9 cellular contexts compared by ENCODE assay signal in the genomic region with DNA sequence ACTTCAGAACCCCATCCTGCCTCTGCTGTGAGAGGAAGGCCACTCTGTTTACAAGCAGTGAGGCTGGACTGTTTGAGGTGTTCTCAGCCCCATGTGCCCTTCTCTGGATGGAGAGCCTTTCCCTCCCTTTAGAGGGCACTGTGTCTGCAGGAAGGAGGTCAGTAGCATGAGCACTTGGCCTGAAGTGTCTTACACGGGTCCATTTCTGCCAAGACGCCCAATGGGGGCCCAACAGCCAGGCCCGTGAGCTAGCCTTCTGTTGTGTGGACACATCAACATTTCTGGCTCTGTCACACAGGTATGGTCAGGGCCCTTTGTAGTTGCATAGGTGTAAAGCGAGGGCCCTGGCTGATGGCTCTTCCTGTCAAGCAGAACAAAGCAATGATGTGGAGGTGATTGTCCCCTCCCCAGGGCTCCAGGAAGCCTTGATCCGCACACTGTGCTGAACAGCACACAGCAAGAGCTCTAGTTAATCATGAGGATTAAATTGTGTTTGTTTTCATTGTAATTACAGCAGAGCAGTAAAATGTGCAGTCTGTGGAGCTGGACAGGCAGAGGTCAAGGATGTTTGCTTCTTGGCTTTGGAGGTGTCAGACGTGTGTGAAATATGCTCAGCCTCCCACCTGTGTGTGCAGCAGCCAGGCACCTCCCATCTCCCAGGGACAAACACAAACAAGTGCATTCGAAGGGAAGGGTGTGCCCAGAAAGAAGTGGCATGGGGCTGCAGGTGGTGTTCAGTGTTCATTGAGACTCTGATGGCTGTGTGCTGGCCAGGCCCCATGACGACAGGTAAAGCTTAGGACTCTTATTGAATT.
A peak's percentile ranks its signal among the peaks of the same experiment; 100 is the strongest.
DNase-seq lines count a peak whose midpoint lies in the region; ATAC-seq, FAIRE-seq and TF ChIP-seq lines count a peak whose summit lies in the region.
"Had no signal": no experiment of that assay in that cellular context is flagged by ENCODE, and none has a peak within 500 bp of the region (broad histone marks: within the 10 kb centered on the region; RNA-seq: fewer than 3 reads in every experiment).

No MANE protein-coding gene starts in this region.

- ATAC-seq in SK-N-SH treated with all-trans-retinoic acid at 6 μM for 48 hours (peak; percentile 80), HepG2 (peak; percentile 76), GM18505 (IDR thresholded peaks at IDR 0.05; ENCODE audit: unreplicated experiment) (no peak)

- BruUV-seq in HepG2 (replicated peaks; lab: Mats Ljungman, UMichigan): no TSS peak
- no TSS peak for BruUV-seq in PC-9 (replicated peaks; lab: Mats Ljungman, UMichigan)

- H3K79me2 ChIP-seq in HepG2 (ENCODE audit: insufficient read depth, low read length) (no peaks in the 10 kb centered on the region), PC-9 (ENCODE audit: low read depth) (peaks cover 14% of the 10 kb centered on the region)

- CTCF ChIA-PET in HepG2 (lab: Yijun Ruan, JAX; ENCODE audit: low intra/inter-chr PET ratio, low total read pairs) (no interaction called here), PC-9 (lab: Charles Lee) (interaction anchor here (0.7 kb wide), 1 partner anchor 103 kb away, joined by 3 read pairs; no protein-coding TSS in a partner anchor)

- H3K27me3 ChIP-seq in HepG2 (ENCODE audit: control insufficient read depth in 1 of 2, insufficient read depth in 2 of 2, low read length in 2 of 2): peaks cover 0 to 26% of the 10 kb centered on the region in 2 experiments; a peak in 2 of 5 replicates
- H3K27me3 ChIP-seq in esophagus muscularis mucosa: no peaks in the 10 kb centered on the region
- H3K27me3 ChIP-seq in PC-9 (ENCODE audit: insufficient read depth, low read depth): no peaks in the 10 kb centered on the region

- H3K9me2 ChIP-seq in PC-9 (ENCODE audit: insufficient read depth): no peaks in the 10 kb centered on the region

- H3K9me3 ChIP-seq in HepG2 (ENCODE audit: low read length): no peaks in the 10 kb centered on the region
- H3K9me3 ChIP-seq in esophagus muscularis mucosa: no peaks in the 10 kb centered on the region
- H3K9me3 ChIP-seq in PC-9 (ENCODE audit: insufficient read depth, low read depth): no peaks in the 10 kb centered on the region

- TF ChIP-seq POLR2A in HepG2 (IDR thresholded peaks at IDR 0.05; ENCODE audit: insufficient read depth in 1 of 2, low read depth in 2 of 2, low read length in 2 of 2) (no peak), GM18505 (IDR thresholded peaks at IDR 0.05; ENCODE audit: borderline replicate concordance, extremely low read depth, insufficient read depth, insufficient read length) (no peak), esophagus muscularis mucosa (IDR thresholded peaks at IDR 0.05; ENCODE audit: low read depth) (no peak)

- POLR2A ChIA-PET in HepG2 (lab: Yijun Ruan, JAX) (no interaction called here), PC-9 (lab: Charles Lee; ENCODE audit: unreplicated experiment) (no interaction called here)

- peaks cover 14% of the 10 kb centered on the region for H3K4me1 ChIP-seq in HepG2 (ENCODE audit: insufficient read depth, low read length)
- peaks cover 28 to 56% (median 44%) of the 10 kb centered on the region in 4 donors for H3K4me1 ChIP-seq in esophagus muscularis mucosa
- peaks cover 25% of the 10 kb centered on the region for H3K4me1 ChIP-seq in PC-9 (replicated peaks; ENCODE audit: insufficient read depth)

- no peak for FAIRE-seq in HepG2 (lab: Jason Lieb, UNC)

- H3F3A ChIP-seq in PC-9 (ENCODE audit: insufficient read depth, low read depth): peaks cover 9% of the 10 kb centered on the region; the same call in 1 of the 2 replicates

- no peaks in the 10 kb centered on the region for H4K20me1 ChIP-seq in HepG2 (ENCODE audit: insufficient read depth, low read length)
- no peaks in the 10 kb centered on the region; the same call in 1 of the 2 replicates for H4K20me1 ChIP-seq in PC-9 (ENCODE audit: insufficient read depth)

- H3K4me2 ChIP-seq in HepG2 (ENCODE audit: low read depth, low read length) (no peak overlapping the region), PC-9 (no peak overlapping the region)

- intact Hi-C loops in HepG2 (cut with micrococcal nuclease; ENCODE audit: unreplicated experiment): no loop called here
- intact Hi-C loops in esophagus muscularis mucosa (cut with DNase I): no loop called here
- intact Hi-C loops in PC-9 (cut with micrococcal nuclease; ENCODE audit: unreplicated experiment): no loop called here

- TF ChIP-seq CTCF in HepG2 (CRISPR knock-in tag; IDR thresholded peaks at IDR 0.05) (peak; percentile 59), esophagus muscularis mucosa (IDR thresholded peaks at IDR 0.05) (peak in 1 of 3 experiments; percentile 5), PC-9 (conservative IDR thresholded peaks at IDR 0.05) (no peak)

- H3K4me3 ChIP-seq in HepG2 (replicated peaks in 1 of 3; ENCODE audit: insufficient read depth in 1 of 3, low read depth in 2 of 3, low read length in 3 of 3): no peak overlapping the region
- no peak overlapping the region for H3K4me3 ChIP-seq in esophagus muscularis mucosa
- H3K4me3 ChIP-seq in PC-9: no peak overlapping the region

- H2AFZ ChIP-seq in HepG2 (ENCODE audit: low read length) (no peak overlapping the region), PC-9 (no peak overlapping the region)

- DNase-seq in DMS153 (lab: John Stamatoyannopoulos, UW) (peak; percentile 91), HT-29 (ENCODE audit: low spot score) (peak; percentile 4), HepG2 (ENCODE audit: low spot score) (peak; percentile 23), esophagus muscularis mucosa (ENCODE audit: extremely low spot score) (no peak), occipital lobe (lab: John Stamatoyannopoulos, UW) (no peak), PC-9 (no peak)
- DNase-seq: activated T-cell treated with anti-CD3 and anti-CD28 coated beads, Interleukin-2, amount 50 U/mL, for 72 hours had no signal

- H3K36me3 ChIP-seq in HepG2 (replicated peaks in 1 of 2; ENCODE audit: control insufficient read depth in 1 of 2, insufficient read depth in 2 of 2, low read length in 2 of 2) (no peaks in the 10 kb centered on the region), esophagus muscularis mucosa (no peaks in the 10 kb centered on the region), PC-9 (ENCODE audit: low read depth) (no peaks in the 10 kb centered on the region)

- 34% methylated on average over 5 of the region's 8 CpGs for WGBS in HepG2 (ENCODE audit: low lambda C conversion rate)
- WGBS in esophagus muscularis mucosa: 81% methylated on average over 8 of the region's 8 CpGs

- H3K27ac ChIP-seq in HepG2 (ENCODE audit: extremely low read length, insufficient read depth, low read length) (no peak overlapping the region), esophagus muscularis mucosa (replicated peaks in 1 of 4) (no peak overlapping the region), PC-9 (no peak overlapping the region)

- in situ Hi-C loops in HepG2 (cut with HindIII; ENCODE audit: extremely low pct_ligation_motif_present, low pct_unique_long_range_greater_than_20kb): no loop called here

- TF ChIP-seq RAD21 in HepG2 (CRISPR knock-in tag; IDR thresholded peaks at IDR 0.05): no peak

- no peak overlapping the region for H3K9ac ChIP-seq in HepG2 (ENCODE audit: insufficient read depth, low read depth, low read length)

- no peak for TF ChIP-seq EP300 in HepG2 (IDR thresholded peaks at IDR 0.05; ENCODE audit: low read depth in 2 of 2, low read length in 2 of 2)
- no peak for TF ChIP-seq EP300 in HepG2 (CRISPR knock-in tag; IDR thresholded peaks at IDR 0.05; ENCODE audit: borderline replicate concordance)
- no peak for TF ChIP-seq EP300 in esophagus muscularis mucosa (IDR thresholded peaks at IDR 0.05)

TF ChIP-seq in SK-N-SH treated with all-trans-retinoic acid at 6 μM for 48 hours, 23 proteins besides CTCF, POLR2A, EP300 and RAD21 (continues in another document):
- TF ChIP-seq ZNF70 (CRISPR knock-in tag; IDR thresholded peaks at IDR 0.05) (no peak), TCF4 (CRISPR knock-in tag; IDR thresholded peaks at IDR 0.05; ENCODE audit: borderline replicate concordance) (no peak), CSDC2 (CRISPR knock-in tag; IDR thresholded peaks at IDR 0.05) (no peak), ZFP30 (CRISPR knock-in tag; IDR thresholded peaks at IDR 0.05) (no peak), SNAI2 (CRISPR knock-in tag; IDR thresholded peaks at IDR 0.05) (no peak)
- TF ChIP-seq, protein P1, sequence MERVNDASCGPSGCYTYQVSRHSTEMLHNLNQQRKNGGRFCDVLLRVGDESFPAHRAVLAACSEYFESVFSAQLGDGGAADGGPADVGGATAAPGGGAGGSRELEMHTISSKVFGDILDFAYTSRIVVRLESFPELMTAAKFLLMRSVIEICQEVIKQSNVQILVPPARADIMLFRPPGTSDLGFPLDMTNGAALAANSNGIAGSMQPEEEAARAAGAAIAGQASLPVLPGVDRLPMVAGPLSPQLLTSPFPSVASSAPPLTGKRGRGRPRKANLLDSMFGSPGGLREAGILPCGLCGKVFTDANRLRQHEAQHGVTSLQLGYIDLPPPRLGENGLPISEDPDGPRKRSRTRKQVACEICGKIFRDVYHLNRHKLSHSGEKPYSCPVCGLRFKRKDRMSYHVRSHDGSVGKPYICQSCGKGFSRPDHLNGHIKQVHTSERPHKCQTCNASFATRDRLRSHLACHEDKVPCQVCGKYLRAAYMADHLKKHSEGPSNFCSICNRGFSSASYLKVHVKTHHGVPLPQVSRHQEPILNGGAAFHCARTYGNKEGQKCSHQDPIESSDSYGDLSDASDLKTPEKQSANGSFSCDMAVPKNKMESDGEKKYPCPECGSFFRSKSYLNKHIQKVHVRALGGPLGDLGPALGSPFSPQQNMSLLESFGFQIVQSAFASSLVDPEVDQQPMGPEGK (CRISPR knock-in tag; IDR thresholded peaks at IDR 0.05; ENCODE audit: borderline replicate concordance): no peak

TF ChIP-seq in HepG2, 621 proteins besides CTCF, POLR2A, EP300 and RAD21:
- TF ChIP-seq STAG1 (CRISPR knock-in tag; IDR thresholded peaks at IDR 0.05): peak; percentile 43
- TF ChIP-seq ZNF547 (CRISPR knock-in tag; IDR thresholded peaks at IDR 0.05): no peak
TF ChIP-seq in HepG2: peak in this region for 1.

Comparison
In these comparisons a context has a peak if more than half of its experiments do, and no peak if none do; other contexts are left out.
1. DNase-seq: peak in DMS153 (single experiment), HT-29 (single experiment) and HepG2 (single experiment); none in esophagus muscularis mucosa (single experiment), occipital lobe (single experiment) and PC-9 (0 of 2).